23 cellular contexts compared by ENCODE assay signal in the genomic region with DNA sequence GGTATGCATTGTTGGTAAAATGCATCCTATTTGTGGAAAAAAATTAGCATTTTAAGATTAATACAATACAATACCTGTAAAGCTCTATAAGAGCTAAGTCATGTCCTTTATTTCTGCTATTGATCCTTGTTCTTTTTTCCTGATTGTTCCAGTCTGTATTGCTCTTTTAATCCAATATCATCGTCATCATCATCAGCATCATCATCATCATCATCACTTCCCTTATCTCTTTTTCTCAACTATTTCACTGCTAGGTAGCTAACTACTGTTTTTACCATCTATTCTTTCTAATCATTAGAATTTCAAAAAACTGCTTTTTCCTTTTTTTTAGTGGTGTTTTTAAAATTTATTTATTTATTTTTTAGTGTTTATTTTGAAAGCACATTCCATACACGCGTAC.
"Had no signal": no experiment of that assay in that cellular context is flagged by ENCODE, and none has a peak within 500 bp of the region (broad histone marks: within the 10 kb centered on the region; RNA-seq: fewer than 3 reads in every experiment).

No MANE protein-coding gene starts in this region.

- H3K27me3 ChIP-seq: SJSA1 had no signal

- H3K27ac ChIP-seq: HL-60, SJSA1, SK-N-MC had no signal

- DNase-seq: KBM-7, NCI-H1092, NCI-H1105 treated with DMSO at 0.1 percent for 48 hours, NCI-H1417 treated with DMSO at 0.1 percent for 48 hours, NCI-H146, NCI-H1694 treated with DMSO at 0.1 percent for 48 hours, NCI-H1930, NCI-H2081, NCI-H2107, NCI-H226, NCI-H446, NCI-H510A, NCI-H524 treated with DMSO at 0.1 percent for 48 hours, NCI-H69, NCI-H774, Right ventricle myocardium superior, RPMI8226, SIG-M5 had no signal

- FAIRE-seq: HTR-8/SVneo, RCC 7860 had no signal

- H3K9me3 ChIP-seq: SJSA1 had no signal

- H3K36me3 ChIP-seq: SJSA1 had no signal

- H3K4me3 ChIP-seq: SJSA1, SK-N-MC had no signal
